8 cellular contexts compared by ENCODE assay signal in genomic region chr20:362271-363254, GRCh38. TPM values are rescaled to one million over a fixed set of nuclear protein-coding genes. Genes with fewer than 3 reads are reported as not detected.
DNase-seq lines count a peak whose midpoint lies in the region; ATAC-seq and TF ChIP-seq lines count a peak whose summit lies in the region.

No MANE protein-coding gene starts in this region.

- TF ChIP-seq CTCF in foreskin keratinocyte (conservative IDR thresholded peaks at IDR 0.05) (peak; percentile 91), prostate gland (IDR thresholded peaks at IDR 0.05) (peak in 3 of 4 experiments; percentile 33 to 76 (median 76))

- H3K9me3 ChIP-seq in prostate gland: no peaks in the 10 kb centered on the region

- 60% methylated on average over 13 of the region's 13 CpGs for WGBS in prostate gland

- H3K4me3 ChIP-seq in prostate gland: no peak overlapping the region

- H3K36me3 ChIP-seq in prostate gland: no peaks in the 10 kb centered on the region

- TF ChIP-seq POLR2A in prostate gland (IDR thresholded peaks at IDR 0.05): no peak

- intact Hi-C loops in prostate gland (cut with DNase I): no loop called here

- DNase-seq in AML-193 (lab: John Stamatoyannopoulos, UW) (peak; percentile 88 to 94), NCI-H446 treated with DMSO at 0.1 percent for 48 hours (lab: John Stamatoyannopoulos, UW) (peak; percentile 63), foreskin keratinocyte (peak; percentile 91 to 97), prostate gland (ENCODE audit: low spot score) (peak; percentile 96), NCI-H187 treated with DMSO at 0.1 percent for 48 hours (lab: John Stamatoyannopoulos, UW) (no peak), NCI-H2227 (lab: John Stamatoyannopoulos, UW; ENCODE audit: unreplicated experiment) (no peak)
- peak; percentile 68 for DNase-seq in activated CD8-positive, alpha-beta memory T cell treated with anti-CD3 and anti-CD28 coated beads, Interleukin-2, amount 50 U/mL, for 48 hours

- ATAC-seq in GM21447 (IDR thresholded peaks at IDR 0.05; ENCODE audit: unreplicated experiment) (peak; percentile 56), foreskin keratinocyte (peak; percentile 80)

- H3K4me1 ChIP-seq in foreskin keratinocyte (peaks cover 31% of the 10 kb centered on the region), prostate gland (replicated peaks) (peaks cover 2% of the 10 kb centered on the region)

- peak overlapping the region; percentile 52 for H3K27ac ChIP-seq in foreskin keratinocyte
- H3K27ac ChIP-seq in prostate gland: peak overlapping the region in 1 of 2 donors; percentile 27

- H3K27me3 ChIP-seq in foreskin keratinocyte (no peaks in the 10 kb centered on the region), prostate gland (replicated peaks; ENCODE audit: insufficient read depth) (no peaks in the 10 kb centered on the region)

RNA-seq across cellular contexts. Expression of gene NRSN2, which starts 15.7 kb away (rescaled TPM):
- total RNA-seq in foreskin keratinocyte (26.7 and 35.6 TPM in 2 replicates), prostate gland (10 to 100 TPM; 26.3 to 48.3 TPM)
- 39.3 and 53.5 TPM in 2 replicates for polyA plus RNA-seq in foreskin keratinocyte

RNA-seq across cellular contexts. Expression of gene TRIB3, which starts 18.0 kb away (rescaled TPM):
- total RNA-seq in foreskin keratinocyte (72.4 and 207 TPM in 2 replicates), prostate gland (10 to 100 TPM; 11.8 to 22.7 TPM)
- 74.9 and 203 TPM in 2 replicates for polyA plus RNA-seq in foreskin keratinocyte

RNA-seq across cellular contexts. Expression of gene SOX12, which starts 37.2 kb away (rescaled TPM):
- total RNA-seq in foreskin keratinocyte (4.7 and 5.1 TPM in 2 replicates), prostate gland (10 to 100 TPM; 10.7 to 21.0 TPM)
- 7.1 and 8.2 TPM in 2 replicates for polyA plus RNA-seq in foreskin keratinocyte

RNA-seq across cellular contexts. Expression of gene RBCK1, which starts 45.5 kb away (rescaled TPM):
- total RNA-seq in foreskin keratinocyte: 81.2 and 198 TPM in 2 replicates
- 115 and 292 TPM in 2 replicates for polyA plus RNA-seq in foreskin keratinocyte
- 100 to 1,000 TPM; 108 to 158 TPM for total RNA-seq in prostate gland

Comparison
In these comparisons a context has a peak if more than half of its experiments do, and no peak if none do; other contexts are left out.
1. DNase-seq: peak in AML-193 (2 of 2), NCI-H446 treated with DMSO at 0.1 percent for 48 hours (single experiment), activated CD8-positive, alpha-beta memory T cell treated with anti-CD3 and anti-CD28 coated beads, Interleukin-2, amount 50 U/mL, for 48 hours (single experiment), foreskin keratinocyte (2 of 2) and prostate gland (single experiment); none in NCI-H187 treated with DMSO at 0.1 percent for 48 hours (single experiment) and NCI-H2227 (single experiment).